ENCODE assay signal across 18 cellular contexts in genomic region chr15:81156324-81156723, GRCh38. TPM values are rescaled to one million over a fixed set of nuclear protein-coding genes. Genes with fewer than 3 reads are reported as not detected.
"Had no signal": no experiment of that assay in that cellular context is flagged by ENCODE, and none has a peak within 500 bp of the region (broad histone marks: within the 10 kb centered on the region; RNA-seq: fewer than 3 reads in every experiment).

No MANE protein-coding gene starts in this region.

- ATAC-seq: activated naive CD8-positive, alpha-beta T cell treated with anti-CD3 and anti-CD28 coated beads, Interleukin-2, amount 50 U/mL, for 24 hours; T-helper 17 cell had no signal

- H3K27ac ChIP-seq: Peyer's patch had no signal

- DNase-seq: activated B cell treated with CpG ODN at 0.5 μM for 24 hours; activated CD4-positive, alpha-beta memory T cell treated with anti-CD3 and anti-CD28 coated beads for 36 hours; activated CD4-positive, alpha-beta T cell treated with anti-CD3 and anti-CD28 coated beads for 1 hour; activated naive CD8-positive, alpha-beta T cell treated with anti-CD3 and anti-CD28 coated beads, Interleukin-2, amount 50 U/mL, for 24 hours; activated T-cell treated with anti-CD3 and anti-CD28 coated beads for 4 hours; NCI-H1105 treated with DMSO at 0.1 percent for 48 hours; NCI-H1436 treated with DMSO at 0.1 percent for 48 hours; NCI-H187; SIG-M5; T-helper 17 cell; T-helper 9 cell had no signal

- FAIRE-seq: astrocyte, TTC549 had no signal

- H3K4me3 ChIP-seq: K562, Peyer's patch had no signal

- H3K9me3 ChIP-seq: Peyer's patch had no signal

- H3K36me3 ChIP-seq: Peyer's patch had no signal

- H3K27me3 ChIP-seq: Peyer's patch had no signal

RNA-seq across cellular contexts. Expression of gene CFAP161, which starts 22.3 kb away (rescaled TPM):
- total RNA-seq: activated CD4-positive, alpha-beta memory T cell treated with anti-CD3 and anti-CD28 coated beads for 36 hours; activated CD4-positive, alpha-beta T cell treated with anti-CD3 and anti-CD28 coated beads, Interleukin-2, amount 10 ng/mL, durations not matched to agents 7 days and 5 days; activated CD8-positive, alpha-beta memory T cell treated with anti-CD3 and anti-CD28 coated beads for 36 hours; activated naive CD4-positive, alpha-beta T cell treated with anti-CD3 and anti-CD28 coated beads, Interleukin-2, amount 50 U/mL, for 72 hours had no signal
